In genomic region chr10:49740346-49741107, GRCh38 we compare ENCODE assay signal across 1 cellular context.
TF ChIP-seq lines count a peak whose summit lies in the region.

No MANE protein-coding gene starts in this region.

TF ChIP-seq in K562, 482 proteins besides CTCF, POLR2A, EP300 and RAD21 (continued from another document):
- TF ChIP-seq CREB3L1 (IDR thresholded peaks at IDR 0.05; ENCODE audit: borderline replicate concordance, low read depth): no peak
- TF ChIP-seq, protein P1, sequence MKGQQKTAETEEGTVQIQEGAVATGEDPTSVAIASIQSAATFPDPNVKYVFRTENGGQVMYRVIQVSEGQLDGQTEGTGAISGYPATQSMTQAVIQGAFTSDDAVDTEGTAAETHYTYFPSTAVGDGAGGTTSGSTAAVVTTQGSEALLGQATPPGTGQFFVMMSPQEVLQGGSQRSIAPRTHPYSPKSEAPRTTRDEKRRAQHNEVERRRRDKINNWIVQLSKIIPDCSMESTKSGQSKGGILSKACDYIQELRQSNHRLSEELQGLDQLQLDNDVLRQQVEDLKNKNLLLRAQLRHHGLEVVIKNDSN (CRISPR knock-in tag; IDR thresholded peaks at IDR 0.05): no peak
- no peak for TF ChIP-seq NELFE (IDR thresholded peaks at IDR 0.05; ENCODE audit: insufficient read depth, insufficient read length)
- no peak for TF ChIP-seq ZNF143 (CRISPR knock-in tag; IDR thresholded peaks at IDR 0.05)
